Comparison of ENCODE assay signal across 9 cellular contexts in the genomic region with DNA sequence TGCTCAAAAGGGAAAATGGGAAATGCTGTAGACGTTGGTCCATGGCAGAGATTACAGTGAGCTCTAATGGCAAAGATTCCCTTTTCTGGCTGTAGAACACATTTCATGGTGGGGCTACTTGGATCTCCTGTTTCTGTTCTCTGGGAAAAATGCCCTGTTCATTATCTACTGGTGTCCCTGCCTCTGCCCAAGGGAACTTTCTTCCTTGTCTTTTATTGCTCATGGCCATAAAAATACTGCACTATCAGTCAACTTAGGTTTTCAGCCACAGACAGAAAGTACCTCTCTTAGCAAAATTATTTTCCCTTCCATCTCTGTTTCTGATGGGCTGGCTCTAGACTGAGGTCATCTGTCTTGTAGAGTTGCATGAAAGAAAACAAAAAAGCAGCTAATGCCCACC.
"Had no signal": no experiment of that assay in that cellular context is flagged by ENCODE, and none has a peak within 500 bp of the region (broad histone marks: within the 10 kb centered on the region; RNA-seq: fewer than 3 reads in every experiment).

No MANE protein-coding gene starts in this region.

- H3K27ac ChIP-seq: GM23248 had no signal

- H3K9me3 ChIP-seq: HAP-1 had no signal

- H3K4me3 ChIP-seq: GM23248, HAP-1 had no signal

- DNase-seq: GM23248, GOT3, H7, HFFc6, IMR-90, KBM-7 had no signal

- H2AFZ ChIP-seq: GM23248 had no signal

- H3K4me1 ChIP-seq: HAP-1 had no signal

- H3K9ac ChIP-seq: GM23248 had no signal

- H3K36me3 ChIP-seq: HAP-1 had no signal

- ATAC-seq: HCT116 had no signal

- FAIRE-seq: HTR-8/SVneo had no signal
